12 cellular contexts compared by ENCODE assay signal in genomic region chr14:71289536-71289935, GRCh38. TPM values are rescaled to one million over a fixed set of nuclear protein-coding genes. Genes with fewer than 3 reads are reported as not detected.
DNase-seq lines count a peak whose midpoint lies in the region; ATAC-seq and TF ChIP-seq lines count a peak whose summit lies in the region.
"Had no signal": no experiment of that assay in that cellular context is flagged by ENCODE, and none has a peak within 500 bp of the region (broad histone marks: within the 10 kb centered on the region; RNA-seq: fewer than 3 reads in every experiment).

No MANE protein-coding gene starts in this region.

- H3K27ac ChIP-seq in endodermal cell (ENCODE audit: low read depth, low read length) = no peak overlapping the region
- H3K27ac ChIP-seq: ovary had no signal

- no peaks in the 10 kb centered on the region for H3K36me3 ChIP-seq in endodermal cell (ENCODE audit: control insufficient read depth, insufficient read depth, low read length)
- H3K36me3 ChIP-seq: ovary had no signal

- TF ChIP-seq POLR2A in GM18505 (IDR thresholded peaks at IDR 0.05; ENCODE audit: borderline replicate concordance, extremely low read depth, insufficient read depth, insufficient read length) = no peak

- no peaks in the 10 kb centered on the region for H3K27me3 Mint-ChIP-seq in endodermal cell (ENCODE audit: insufficient read depth)

- H3K4me1 ChIP-seq in endodermal cell (ENCODE audit: control insufficient read depth, insufficient read depth, low read length) = peaks cover 5% of the 10 kb centered on the region

- peak; percentile 61 for ATAC-seq in GM18505 (IDR thresholded peaks at IDR 0.05; ENCODE audit: unreplicated experiment)
- peak; percentile 74 for ATAC-seq in GM19397 (IDR thresholded peaks at IDR 0.05; ENCODE audit: unreplicated experiment)
- peak; percentile 62 for ATAC-seq in HG03442 (IDR thresholded peaks at IDR 0.05; ENCODE audit: unreplicated experiment)
- ATAC-seq in HG02970 (IDR thresholded peaks at IDR 0.05; ENCODE audit: low FRiP score, unreplicated experiment) = no peak

- no peak for TF ChIP-seq CTCF in endodermal cell (conservative IDR thresholded peaks at IDR 0.05)

- H3K36me3 Mint-ChIP-seq in endodermal cell (ENCODE audit: low read depth) = no peaks in the 10 kb centered on the region

- CTCF ChIA-PET in HEK293T (lab: Yijun Ruan, JAX) = no interaction called here

- no peak overlapping the region for H3K4me3 ChIP-seq in endodermal cell (ENCODE audit: low read length)
- H3K4me3 ChIP-seq: ovary had no signal

- peak overlapping the region; percentile 27 for H3K27ac Mint-ChIP-seq in endodermal cell

- peaks cover 7% of the 10 kb centered on the region for H3K9me3 ChIP-seq in endodermal cell (ENCODE audit: control insufficient read depth, low read length)
- H3K9me3 ChIP-seq: ovary had no signal

- no peak overlapping the region for H3K9ac ChIP-seq in endodermal cell (ENCODE audit: extremely low read depth, low read length, poor library complexity, severe bottlenecking)

- POLR2A ChIA-PET in HEK293T (lab: Yijun Ruan, JAX) = no interaction called here

- no peak overlapping the region for H3K4me3 Mint-ChIP-seq in endodermal cell

- H3K27me3 ChIP-seq in endodermal cell (ENCODE audit: control insufficient read depth, insufficient read depth, low read length, poor library complexity, severe bottlenecking) = no peaks in the 10 kb centered on the region
- H3K27me3 ChIP-seq: ovary had no signal

- H3K4me1 Mint-ChIP-seq in endodermal cell = peaks cover 10% of the 10 kb centered on the region

- peaks cover 4% of the 10 kb centered on the region for H3K9me3 Mint-ChIP-seq in endodermal cell

- WGBS in endodermal cell (ENCODE audit: insufficient coverage in 1 of 2, insufficient read length in 1 of 2), 2 experiments = 76 to 95% methylated on average over 2 to 4 of the region's 4 CpGs

- DNase-seq in endodermal cell (no peak), SW 1271 (lab: John Stamatoyannopoulos, UW) (no peak), NCI-H1930 (lab: John Stamatoyannopoulos, UW) (no peak), HEK293T (ENCODE audit: extremely low spot score) (no peak)
- DNase-seq: DND-41, NCI-H1436, ovary, SHP77 had no signal

TF ChIP-seq in HEK293T, 16 proteins besides CTCF, POLR2A, EP300 and RAD21:
- TF ChIP-seq ARNT (IDR thresholded peaks at IDR 0.05) (no peak), BHLHE40 (IDR thresholded peaks at IDR 0.05; ENCODE audit: borderline replicate concordance) (no peak), ELF4 (IDR thresholded peaks at IDR 0.05) (no peak)

RNA-seq across cellular contexts. Expression of gene SIPA1L1, which starts 30.7 kb away (rescaled TPM):
- 10 to 100 TPM; 79.3 to 82.0 TPM for total RNA-seq in endodermal cell
- polyA plus RNA-seq in endodermal cell (2013, experiment 1 of 2) = 34.5 TPM
- polyA plus RNA-seq in endodermal cell (2013, experiment 2 of 2) = 33.8 TPM
